ENCODE assay signal across 14 cellular contexts in the genomic region with DNA sequence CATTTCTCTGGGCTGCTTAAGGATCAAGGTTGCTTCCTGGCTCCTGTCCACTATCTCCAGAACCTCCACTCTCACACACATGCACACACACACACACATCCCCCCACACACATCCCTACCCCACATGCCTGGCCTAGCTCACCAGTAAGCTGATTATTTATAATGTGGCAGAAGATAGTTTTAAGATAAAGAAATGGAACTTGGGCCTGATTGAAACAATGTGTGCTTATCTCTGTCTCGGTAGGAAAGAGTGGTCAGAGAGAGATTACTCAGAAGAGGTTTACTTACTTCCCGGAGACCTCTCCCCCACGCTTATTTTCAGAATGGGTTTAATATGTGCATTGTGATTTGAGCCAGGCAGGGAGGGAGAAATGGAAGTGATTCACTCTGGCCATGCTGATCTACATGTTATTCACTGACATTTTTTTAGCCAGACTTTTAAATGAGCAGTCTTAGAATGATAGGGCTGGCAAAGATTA.
A peak's percentile ranks its signal among the peaks of the same experiment; 100 is the strongest.
DNase-seq lines count a peak whose midpoint lies in the region; ATAC-seq and TF ChIP-seq lines count a peak whose summit lies in the region.
"Had no signal": no experiment of that assay in that cellular context is flagged by ENCODE, and none has a peak within 500 bp of the region (broad histone marks: within the 10 kb centered on the region; RNA-seq: fewer than 3 reads in every experiment).

No MANE protein-coding gene starts in this region.

- H3K9me3 Mint-ChIP-seq in activated naive CD4-positive, alpha-beta T cell treated with anti-CD3 and anti-CD28 coated beads, Interleukin-2, amount 50 U/mL, for 72 hours, result peaks cover 4 to 6% of the 10 kb centered on the region in 2 donors
- H3K9me3 Mint-ChIP-seq in activated T-helper 17 cell treated with anti-CD3 and anti-CD28 coated beads, Interleukin-2, amount 50 U/mL, for 72 hours, result no peaks in the 10 kb centered on the region
- peaks cover 9% of the 10 kb centered on the region for H3K9me3 Mint-ChIP-seq in type B pancreatic cell
- H3K9me3 Mint-ChIP-seq in CD4-positive, alpha-beta T cell, result no peaks in the 10 kb centered on the region

- no peak for DNase-seq in activated naive CD4-positive, alpha-beta T cell treated with anti-CD3 and anti-CD28 coated beads, Interleukin-2, amount 50 U/mL, for 72 hours (ENCODE audit: low spot score in 2 of 2)
- DNase-seq in activated naive CD4-positive, alpha-beta T cell (lab: John Stamatoyannopoulos, UW), result no peak
- no peak for DNase-seq in left ventricle myocardium superior
- no peak for DNase-seq in type B pancreatic cell (ENCODE audit: extremely low spot score, unreplicated experiment)
- DNase-seq in CD4-positive, alpha-beta T cell, result no peak
- DNase-seq in occipital lobe (lab: John Stamatoyannopoulos, UW), result no peak
- DNase-seq: body of pancreas, MV-4-11, NCI-H524 had no signal

- no peak overlapping the region for H3K27ac Mint-ChIP-seq in activated naive CD4-positive, alpha-beta T cell treated with anti-CD3 and anti-CD28 coated beads, Interleukin-2, amount 50 U/mL, for 72 hours
- H3K27ac Mint-ChIP-seq in activated T-helper 17 cell treated with anti-CD3 and anti-CD28 coated beads, Interleukin-2, amount 50 U/mL, for 72 hours, result no peak overlapping the region
- H3K27ac Mint-ChIP-seq in type B pancreatic cell, result peak overlapping the region; percentile 53
- H3K27ac Mint-ChIP-seq in CD4-positive, alpha-beta T cell, result no peak overlapping the region
- H3K27ac Mint-ChIP-seq: progenitor cell of endocrine pancreas had no signal

- H3K9me3 ChIP-seq in CD4-positive, alpha-beta T cell (ENCODE audit: control insufficient read depth, low read length), result no peaks in the 10 kb centered on the region
- H3K9me3 ChIP-seq: body of pancreas, vagina had no signal

- peaks cover 30% of the 10 kb centered on the region for H3K27me3 Mint-ChIP-seq in activated T-helper 17 cell treated with anti-CD3 and anti-CD28 coated beads, Interleukin-2, amount 50 U/mL, for 72 hours
- H3K27me3 Mint-ChIP-seq in type B pancreatic cell, result peaks cover 3% of the 10 kb centered on the region
- peaks cover 33% of the 10 kb centered on the region for H3K27me3 Mint-ChIP-seq in CD4-positive, alpha-beta T cell
- H3K27me3 Mint-ChIP-seq: progenitor cell of endocrine pancreas had no signal

- peak; percentile 59 to 85 for ATAC-seq in activated naive CD4-positive, alpha-beta T cell treated with anti-CD3 and anti-CD28 coated beads, Interleukin-2, amount 50 U/mL, for 72 hours
- peak; percentile 73 for ATAC-seq in activated T-helper 17 cell treated with anti-CD3 and anti-CD28 coated beads, Interleukin-2, amount 50 U/mL, for 72 hours (replicated peaks)
- peak; percentile 43 for ATAC-seq in left ventricle myocardium superior
- ATAC-seq in CD4-positive, alpha-beta T cell (ENCODE audit: poor library complexity), result no peak
- ATAC-seq in GM21723 (IDR thresholded peaks at IDR 0.05; ENCODE audit: unreplicated experiment), result no peak
- ATAC-seq: body of pancreas had no signal

- H3K27ac ChIP-seq in CD4-positive, alpha-beta T cell (ENCODE audit: low read depth, low read length), result no peak overlapping the region
- H3K27ac ChIP-seq: body of pancreas, SK-N-MC, vagina had no signal

- no peaks in the 10 kb centered on the region for H3K27me3 ChIP-seq in CD4-positive, alpha-beta T cell (ENCODE audit: control insufficient read depth, insufficient read depth, low read length)
- H3K27me3 ChIP-seq: body of pancreas, vagina had no signal

- intact Hi-C loops in left ventricle myocardium superior (cut with micrococcal nuclease), result no loop called here
- intact Hi-C loops in CD4-positive, alpha-beta T cell (cut with DNase I, micrococcal nuclease), result no loop called here

- H3K4me3 Mint-ChIP-seq in activated T-helper 17 cell treated with anti-CD3 and anti-CD28 coated beads, Interleukin-2, amount 50 U/mL, for 72 hours, result no peak overlapping the region
- peak overlapping the region; percentile 18 for H3K4me3 Mint-ChIP-seq in type B pancreatic cell
- no peak overlapping the region for H3K4me3 Mint-ChIP-seq in CD4-positive, alpha-beta T cell

- POLR2A ChIA-PET in CD4-positive, alpha-beta T cell (lab: Charles Lee), result no interaction called here

- H3K4me1 Mint-ChIP-seq in activated T-helper 17 cell treated with anti-CD3 and anti-CD28 coated beads, Interleukin-2, amount 50 U/mL, for 72 hours, result no peaks in the 10 kb centered on the region
- peaks cover 38% of the 10 kb centered on the region for H3K4me1 Mint-ChIP-seq in type B pancreatic cell (ENCODE audit: unreplicated experiment)
- no peaks in the 10 kb centered on the region for H3K4me1 Mint-ChIP-seq in CD4-positive, alpha-beta T cell (ENCODE audit: low read depth)

- TF ChIP-seq CTCF in type B pancreatic cell (conservative IDR thresholded peaks at IDR 0.05), result no peak
- no peak for TF ChIP-seq CTCF in CD4-positive, alpha-beta T cell (IDR thresholded peaks at IDR 0.05)

- H3K36me3 Mint-ChIP-seq in activated naive CD4-positive, alpha-beta T cell treated with anti-CD3 and anti-CD28 coated beads, Interleukin-2, amount 50 U/mL, for 72 hours, result no peaks in the 10 kb centered on the region
- no peaks in the 10 kb centered on the region for H3K36me3 Mint-ChIP-seq in activated T-helper 17 cell treated with anti-CD3 and anti-CD28 coated beads, Interleukin-2, amount 50 U/mL, for 72 hours (ENCODE audit: low read depth)
- peaks cover 21% of the 10 kb centered on the region for H3K36me3 Mint-ChIP-seq in type B pancreatic cell
- no peaks in the 10 kb centered on the region for H3K36me3 Mint-ChIP-seq in CD4-positive, alpha-beta T cell (ENCODE audit: low read depth)

- CTCF ChIA-PET in CD4-positive, alpha-beta T cell (lab: Charles Lee), result no interaction called here

Comparison
In these comparisons a context has a peak if more than half of its experiments do, and no peak if none do; other contexts are left out.
1. ATAC-seq: peak in activated naive CD4-positive, alpha-beta T cell treated with anti-CD3 and anti-CD28 coated beads, Interleukin-2, amount 50 U/mL, for 72 hours (2 of 2), activated T-helper 17 cell treated with anti-CD3 and anti-CD28 coated beads, Interleukin-2, amount 50 U/mL, for 72 hours (single experiment) and left ventricle myocardium superior (single experiment); none in CD4-positive, alpha-beta T cell (single experiment) and GM21723 (single experiment).